In genomic region chr13:44337581-44337980, GRCh38 we compare ENCODE assay signal across 26 cellular contexts. TPM values are rescaled to one million over a fixed set of nuclear protein-coding genes. Genes with fewer than 3 reads are reported as not detected.
DNase-seq lines count a peak whose midpoint lies in the region; ATAC-seq lines count a peak whose summit lies in the region.
"Had no signal": no experiment of that assay in that cellular context is flagged by ENCODE, and none has a peak within 500 bp of the region (broad histone marks: within the 10 kb centered on the region; RNA-seq: fewer than 3 reads in every experiment).

No MANE protein-coding gene starts in this region.

- no peaks in the 10 kb centered on the region for H3K27me3 Mint-ChIP-seq in activated naive CD8-positive, alpha-beta T cell treated with anti-CD3 and anti-CD28 coated beads, Interleukin-2, amount 50 U/mL, for 24 hours
- H3K27me3 Mint-ChIP-seq in activated naive CD8-positive, alpha-beta T cell treated with anti-CD3 and anti-CD28 coated beads for 36 hours = no peaks in the 10 kb centered on the region
- H3K27me3 Mint-ChIP-seq in activated T-helper 17 cell treated with anti-CD3 and anti-CD28 coated beads, Interleukin-2, amount 50 U/mL, for 72 hours = peaks cover 13% of the 10 kb centered on the region

- H3K4me3 Mint-ChIP-seq in activated naive CD8-positive, alpha-beta T cell treated with anti-CD3 and anti-CD28 coated beads, Interleukin-2, amount 50 U/mL, for 24 hours = no peak overlapping the region
- no peak overlapping the region for H3K4me3 Mint-ChIP-seq in activated naive CD8-positive, alpha-beta T cell treated with anti-CD3 and anti-CD28 coated beads for 36 hours
- H3K4me3 Mint-ChIP-seq in activated T-helper 17 cell treated with anti-CD3 and anti-CD28 coated beads, Interleukin-2, amount 50 U/mL, for 72 hours = no peak overlapping the region
- H3K4me3 Mint-ChIP-seq: CD8-positive, alpha-beta T cell had no signal

- H3K36me3 Mint-ChIP-seq in activated naive CD8-positive, alpha-beta T cell treated with anti-CD3 and anti-CD28 coated beads, Interleukin-2, amount 50 U/mL, for 24 hours (ENCODE audit: low read depth) = no peaks in the 10 kb centered on the region
- H3K36me3 Mint-ChIP-seq in activated naive CD8-positive, alpha-beta T cell treated with anti-CD3 and anti-CD28 coated beads for 36 hours = no peaks in the 10 kb centered on the region
- H3K36me3 Mint-ChIP-seq in activated T-helper 17 cell treated with anti-CD3 and anti-CD28 coated beads, Interleukin-2, amount 50 U/mL, for 72 hours (ENCODE audit: low read depth) = no peaks in the 10 kb centered on the region
- H3K36me3 Mint-ChIP-seq: CD8-positive, alpha-beta T cell had no signal

- no peak for DNase-seq in activated naive CD8-positive, alpha-beta T cell treated with anti-CD3 and anti-CD28 coated beads, Interleukin-2, amount 50 U/mL, for 24 hours
- no peak for DNase-seq in activated naive CD8-positive, alpha-beta T cell treated with anti-CD3 and anti-CD28 coated beads for 36 hours
- peak; percentile 7 for DNase-seq in GM19240 (ENCODE audit: insufficient read length, low spot score)
- DNase-seq in COR-L47 (lab: John Stamatoyannopoulos, UW) = no peak
- no peak for DNase-seq in posterior vena cava (ENCODE audit: low spot score)
- DNase-seq in SHP77 treated with DMSO at 0.1 percent for 48 hours (lab: John Stamatoyannopoulos, UW) = no peak
- DNase-seq: C1 segment of cervical spinal cord; CD8-positive, alpha-beta T cell; DMS 273 treated with DMSO at 0.1 percent for 48 hours; DMS79; EL; GF-D8; GM23248; H7; Kasumi-1; MV-4-11; NCI-H1105; NCI-H1436 treated with DMSO at 0.1 percent for 48 hours; NCI-H187 treated with DMSO at 0.1 percent for 48 hours; NCI-H446; NCI-H526; NCI-H82; SHP77 had no signal

- H3K27ac Mint-ChIP-seq in activated naive CD8-positive, alpha-beta T cell treated with anti-CD3 and anti-CD28 coated beads, Interleukin-2, amount 50 U/mL, for 24 hours = no peak overlapping the region
- no peak overlapping the region for H3K27ac Mint-ChIP-seq in activated naive CD8-positive, alpha-beta T cell treated with anti-CD3 and anti-CD28 coated beads for 36 hours
- no peak overlapping the region for H3K27ac Mint-ChIP-seq in activated T-helper 17 cell treated with anti-CD3 and anti-CD28 coated beads, Interleukin-2, amount 50 U/mL, for 72 hours
- H3K27ac Mint-ChIP-seq: CD8-positive, alpha-beta T cell had no signal

- H3K4me1 Mint-ChIP-seq in activated naive CD8-positive, alpha-beta T cell treated with anti-CD3 and anti-CD28 coated beads, Interleukin-2, amount 50 U/mL, for 24 hours = no peaks in the 10 kb centered on the region
- H3K4me1 Mint-ChIP-seq in activated naive CD8-positive, alpha-beta T cell treated with anti-CD3 and anti-CD28 coated beads for 36 hours = no peaks in the 10 kb centered on the region
- no peaks in the 10 kb centered on the region for H3K4me1 Mint-ChIP-seq in activated T-helper 17 cell treated with anti-CD3 and anti-CD28 coated beads, Interleukin-2, amount 50 U/mL, for 72 hours

- H3K9me3 Mint-ChIP-seq in activated naive CD8-positive, alpha-beta T cell treated with anti-CD3 and anti-CD28 coated beads, Interleukin-2, amount 50 U/mL, for 24 hours = no peaks in the 10 kb centered on the region
- no peaks in the 10 kb centered on the region for H3K9me3 Mint-ChIP-seq in activated naive CD8-positive, alpha-beta T cell treated with anti-CD3 and anti-CD28 coated beads for 36 hours
- H3K9me3 Mint-ChIP-seq in activated T-helper 17 cell treated with anti-CD3 and anti-CD28 coated beads, Interleukin-2, amount 50 U/mL, for 72 hours = no peaks in the 10 kb centered on the region

- ATAC-seq in activated naive CD8-positive, alpha-beta T cell treated with anti-CD3 and anti-CD28 coated beads, Interleukin-2, amount 50 U/mL, for 24 hours = peak; percentile 15
- ATAC-seq in activated T-helper 17 cell treated with anti-CD3 and anti-CD28 coated beads, Interleukin-2, amount 50 U/mL, for 72 hours (replicated peaks) = peak; percentile 28
- ATAC-seq: A549; CD8-positive, alpha-beta T cell; K562 had no signal

- intact Hi-C loops in posterior vena cava (cut with DNase I) = no loop called here

RNA-seq across cellular contexts. Expression of gene SERP2, which starts 36.0 kb away (rescaled TPM):
- 1 to 10 TPM; 3.1 TPM for total RNA-seq in activated naive CD8-positive, alpha-beta T cell treated with anti-CD3 and anti-CD28 coated beads for 36 hours
- not detected for total RNA-seq in activated T-helper 17 cell treated with anti-CD3 and anti-CD28 coated beads, Interleukin-2, amount 50 U/mL, for 72 hours
- 1 to 10 TPM; 5.1 to 7.9 TPM for total RNA-seq in posterior vena cava
- total RNA-seq: CD8-positive, alpha-beta T cell; K562 had no signal

Comparison
In these comparisons a context has a peak if more than half of its experiments do, and no peak if none do; other contexts are left out.
1. RNA of gene SERP2, which starts 36.0 kb away (total RNA-seq): 5.1 to 7.9 TPM in posterior vena cava and 3.1 TPM in activated naive CD8-positive, alpha-beta T cell treated with anti-CD3 and anti-CD28 coated beads for 36 hours; not detected in activated T-helper 17 cell treated with anti-CD3 and anti-CD28 coated beads, Interleukin-2, amount 50 U/mL, for 72 hours; every median in the first group is over 4 times any median in the second.